Comparison of ENCODE assay signal across 27 cellular contexts in the genomic region with DNA sequence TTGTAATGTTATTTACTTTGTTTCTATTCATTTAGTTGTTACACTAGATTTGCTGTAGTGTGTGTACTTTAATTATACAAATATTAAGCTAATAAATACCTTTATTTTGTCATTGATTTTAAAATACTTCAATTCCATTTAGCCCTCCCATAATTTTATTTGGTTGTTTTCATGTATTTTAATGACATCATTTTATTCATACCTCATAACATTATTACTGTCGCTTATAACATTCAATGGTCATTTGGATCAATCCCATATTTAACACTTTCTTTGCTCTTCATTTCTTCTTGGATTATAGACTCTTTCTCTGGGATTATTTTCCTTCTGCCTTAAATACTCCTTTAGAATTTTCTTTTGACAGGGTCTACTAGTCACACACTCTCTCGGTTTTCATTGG.
"Had no signal": no experiment of that assay in that cellular context is flagged by ENCODE, and none has a peak within 500 bp of the region (broad histone marks: within the 10 kb centered on the region; RNA-seq: fewer than 3 reads in every experiment).

No MANE protein-coding gene starts in this region.

- FAIRE-seq: colon, endothelial cell of umbilical vein had no signal

- ATAC-seq: effector memory CD8-positive, alpha-beta T cell; esophagus mucosa; foreskin keratinocyte; gastrocnemius medialis; gastroesophageal sphincter; heart left ventricle; heart right ventricle had no signal

- H3K27ac Mint-ChIP-seq: dendritic cell treated with granulocyte-macrophage colony-stimulating factor and Interleukin-4, amounts not matched to agents 40 ng/mL and 50 ng/mL, for 4 days; effector memory CD8-positive, alpha-beta T cell; endodermal cell had no signal

- H3K4me1 ChIP-seq: colonic mucosa, esophagus muscularis mucosa, esophagus squamous epithelium, foreskin keratinocyte, gastrocnemius medialis, gastroesophageal sphincter, heart left ventricle, heart right ventricle had no signal

- H3K36me3 ChIP-seq: colonic mucosa, esophagus muscularis mucosa, esophagus squamous epithelium, gastrocnemius medialis, gastroesophageal sphincter, heart left ventricle, heart right ventricle had no signal

- H3K27ac ChIP-seq: colonic mucosa, coronary artery, dorsolateral prefrontal cortex, epithelial cell of prostate, esophagus muscularis mucosa, esophagus squamous epithelium, foreskin keratinocyte, gastrocnemius medialis, gastroesophageal sphincter, heart left ventricle, heart right ventricle had no signal

- H3K27me3 Mint-ChIP-seq: dendritic cell treated with granulocyte-macrophage colony-stimulating factor and Interleukin-4, amounts not matched to agents 40 ng/mL and 50 ng/mL, for 4 days had no signal

- H3K4me3 Mint-ChIP-seq: dendritic cell treated with granulocyte-macrophage colony-stimulating factor and Interleukin-4, amounts not matched to agents 40 ng/mL and 50 ng/mL, for 4 days; effector memory CD8-positive, alpha-beta T cell; endodermal cell had no signal

- H3K9me3 Mint-ChIP-seq: effector memory CD8-positive, alpha-beta T cell had no signal

- H3K27me3 ChIP-seq: esophagus muscularis mucosa, gastrocnemius medialis, gastroesophageal sphincter had no signal

- DNase-seq: colonic mucosa; cortex of kidney; dermis blood vessel endothelial cell; dorsolateral prefrontal cortex; effector CD4-positive, alpha-beta T cell; effector CD8-positive, alpha-beta T cell; effector memory CD4-positive, alpha-beta T cell; effector memory CD8-positive, alpha-beta T cell; endodermal cell; erythroblast; esophagus squamous epithelium; foreskin fibroblast; foreskin keratinocyte; foreskin melanocyte; gastrocnemius medialis; glutamatergic neuron; head of caudate nucleus; heart left ventricle; heart right ventricle had no signal

- H3K4me3 ChIP-seq: colonic mucosa, coronary artery, dorsolateral prefrontal cortex, esophagus muscularis mucosa, esophagus squamous epithelium, gastrocnemius medialis, gastroesophageal sphincter, heart left ventricle, heart right ventricle had no signal

- H3K9me3 ChIP-seq: colonic mucosa, esophagus muscularis mucosa, esophagus squamous epithelium, gastrocnemius medialis, gastroesophageal sphincter, heart left ventricle, heart right ventricle had no signal
